In genomic region chr4:153114771-153115321, GRCh38 we compare ENCODE assay signal across 9 cellular contexts.
DNase-seq lines count a peak whose midpoint lies in the region; ATAC-seq and TF ChIP-seq lines count a peak whose summit lies in the region.
"Had no signal": no experiment of that assay in that cellular context is flagged by ENCODE, and none has a peak within 500 bp of the region (broad histone marks: within the 10 kb centered on the region; RNA-seq: fewer than 3 reads in every experiment).

No MANE protein-coding gene starts in this region.

- no peak overlapping the region for H3K4me3 Mint-ChIP-seq in activated naive CD8-positive, alpha-beta T cell treated with anti-CD3 and anti-CD28 coated beads, Interleukin-2, amount 10 ng/mL, durations not matched to agents 7 days and 5 days
- no peak overlapping the region for H3K4me3 Mint-ChIP-seq in natural killer cell treated with Interleukin-12 subunit alpha and Interleukin-12 subunit beta and Interleukin-15 and Interleukin-18, amount 100 ng/mL, for 72 hours

- peak; percentile 31 for ATAC-seq in activated naive CD8-positive, alpha-beta T cell treated with anti-CD3 and anti-CD28 coated beads, Interleukin-2, amount 10 ng/mL, durations not matched to agents 7 days and 5 days (ENCODE audit: low read depth)
- ATAC-seq in natural killer cell treated with Interleukin-12 subunit alpha and Interleukin-12 subunit beta and Interleukin-15 and Interleukin-18, amount 100 ng/mL, for 72 hours: peak; percentile 62 to 67
- ATAC-seq in GM21619 (IDR thresholded peaks at IDR 0.05; ENCODE audit: unreplicated experiment): no peak
- ATAC-seq: HepG2 had no signal

- no peaks in the 10 kb centered on the region for H3K36me3 Mint-ChIP-seq in activated naive CD8-positive, alpha-beta T cell treated with anti-CD3 and anti-CD28 coated beads, Interleukin-2, amount 10 ng/mL, durations not matched to agents 7 days and 5 days
- H3K36me3 Mint-ChIP-seq in natural killer cell treated with Interleukin-12 subunit alpha and Interleukin-12 subunit beta and Interleukin-15 and Interleukin-18, amount 100 ng/mL, for 72 hours: no peaks in the 10 kb centered on the region

- H3K27me3 Mint-ChIP-seq in activated naive CD8-positive, alpha-beta T cell treated with anti-CD3 and anti-CD28 coated beads, Interleukin-2, amount 10 ng/mL, durations not matched to agents 7 days and 5 days: peaks cover 9% of the 10 kb centered on the region
- peaks cover 0 to 2% of the 10 kb centered on the region in 2 donors for H3K27me3 Mint-ChIP-seq in natural killer cell treated with Interleukin-12 subunit alpha and Interleukin-12 subunit beta and Interleukin-15 and Interleukin-18, amount 100 ng/mL, for 72 hours

- DNase-seq in AG10803 (ENCODE audit: low read depth) (peak; percentile 38), SK-MEL-5 (ENCODE audit: low read depth, low spot score) (peak; percentile 80), NCI-H187 treated with DMSO at 0.1 percent for 48 hours (lab: John Stamatoyannopoulos, UW) (no peak), HuH-7 (ENCODE audit: low spot score) (no peak), NCI-H1105 (lab: John Stamatoyannopoulos, UW) (no peak)
- DNase-seq in activated naive CD8-positive, alpha-beta T cell treated with anti-CD3 and anti-CD28 coated beads, Interleukin-2, amount 10 ng/mL, durations not matched to agents 7 days and 5 days: no peak
- no peak for DNase-seq in natural killer cell treated with Interleukin-12 subunit alpha and Interleukin-12 subunit beta and Interleukin-15 and Interleukin-18, amount 100 ng/mL, for 72 hours (ENCODE audit: low spot score)

- in situ Hi-C loops in SK-MEL-5 (cut with HindIII; ENCODE audit: low pct_unique_long_range_greater_than_20kb, low sequenced_read_pairs): no loop called here

- TF ChIP-seq CTCF in AG10803 (conservative IDR thresholded peaks at IDR 0.05; ENCODE audit: low read length): no peak

- H3K4me3 ChIP-seq in AG10803 (ENCODE audit: low read length): no peak overlapping the region

- POLR2A ChIA-PET in activated naive CD8-positive, alpha-beta T cell treated with anti-CD3 and anti-CD28 coated beads, Interleukin-2, amount 10 ng/mL, durations not matched to agents 7 days and 5 days (lab: Charles Lee): interaction anchor here (1.1 to 2.7 kb wide), 2 partner anchors 13 to 32 kb away, joined by 4 to 14 read pairs; no protein-coding TSS in a partner anchor

- H3K9me3 Mint-ChIP-seq in activated naive CD8-positive, alpha-beta T cell treated with anti-CD3 and anti-CD28 coated beads, Interleukin-2, amount 10 ng/mL, durations not matched to agents 7 days and 5 days: no peaks in the 10 kb centered on the region
- H3K9me3 Mint-ChIP-seq in natural killer cell treated with Interleukin-12 subunit alpha and Interleukin-12 subunit beta and Interleukin-15 and Interleukin-18, amount 100 ng/mL, for 72 hours: no peaks in the 10 kb centered on the region

- peaks cover 18% of the 10 kb centered on the region for H3K4me1 Mint-ChIP-seq in activated naive CD8-positive, alpha-beta T cell treated with anti-CD3 and anti-CD28 coated beads, Interleukin-2, amount 10 ng/mL, durations not matched to agents 7 days and 5 days
- peaks cover 5 to 9% of the 10 kb centered on the region in 2 donors for H3K4me1 Mint-ChIP-seq in natural killer cell treated with Interleukin-12 subunit alpha and Interleukin-12 subunit beta and Interleukin-15 and Interleukin-18, amount 100 ng/mL, for 72 hours (ENCODE audit: low read depth in 2 of 2)

- no peak overlapping the region for H3K27ac Mint-ChIP-seq in activated naive CD8-positive, alpha-beta T cell treated with anti-CD3 and anti-CD28 coated beads, Interleukin-2, amount 10 ng/mL, durations not matched to agents 7 days and 5 days
- no peak overlapping the region for H3K27ac Mint-ChIP-seq in natural killer cell treated with Interleukin-12 subunit alpha and Interleukin-12 subunit beta and Interleukin-15 and Interleukin-18, amount 100 ng/mL, for 72 hours

Comparison
In these comparisons a context has a peak if more than half of its experiments do, and no peak if none do; other contexts are left out.
1. DNase-seq: peak in AG10803 (single experiment) and SK-MEL-5 (single experiment); none in activated naive CD8-positive, alpha-beta T cell treated with anti-CD3 and anti-CD28 coated beads, Interleukin-2, amount 10 ng/mL, durations not matched to agents 7 days and 5 days (single experiment), natural killer cell treated with Interleukin-12 subunit alpha and Interleukin-12 subunit beta and Interleukin-15 and Interleukin-18, amount 100 ng/mL, for 72 hours (single experiment), NCI-H187 treated with DMSO at 0.1 percent for 48 hours (single experiment), HuH-7 (single experiment) and NCI-H1105 (single experiment).